ENCODE assay signal across 1 cellular context in the genomic region with DNA sequence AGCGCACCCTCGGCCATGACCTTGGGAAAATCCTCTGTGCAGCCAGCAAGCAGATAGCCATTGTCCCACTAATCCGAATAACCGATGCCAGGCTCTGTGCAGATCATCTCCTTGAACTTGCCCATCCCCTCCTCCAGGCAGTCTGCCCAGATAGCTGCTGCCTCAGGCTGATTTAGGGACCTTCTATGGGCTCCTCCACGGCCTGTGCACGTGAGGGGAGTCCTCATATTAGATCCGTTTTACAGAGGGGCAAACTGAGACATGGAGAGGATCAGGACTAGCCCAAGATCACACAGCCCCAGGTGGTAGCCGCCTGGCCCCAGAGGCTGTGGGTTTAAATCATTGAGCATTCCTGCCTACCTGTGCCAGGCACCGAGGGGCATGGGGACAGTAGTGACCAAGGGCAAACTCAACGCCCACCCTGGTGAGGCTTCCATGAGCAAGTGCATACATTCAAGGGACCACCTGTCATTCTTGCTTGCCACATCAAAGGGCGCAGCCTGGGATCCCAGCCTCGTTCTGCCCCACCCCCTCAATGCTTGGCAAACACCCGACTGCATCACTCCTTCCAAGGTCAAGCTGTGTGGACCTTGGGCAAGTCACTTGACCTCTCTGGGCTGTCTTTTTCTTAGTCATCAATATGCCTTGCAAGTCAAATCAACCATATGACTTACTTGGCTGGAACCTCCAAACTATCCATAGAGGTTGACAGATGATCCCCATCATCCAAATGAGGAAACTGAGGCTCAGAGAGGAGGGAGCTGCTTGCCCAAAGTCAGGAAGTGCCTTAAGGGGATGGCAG.
TF ChIP-seq lines count a peak whose summit lies in the region.

No MANE protein-coding gene starts in this region.

TF ChIP-seq in HepG2, 621 proteins besides CTCF, POLR2A, EP300 and RAD21 (continued from another document):
- TF ChIP-seq, protein P1, sequence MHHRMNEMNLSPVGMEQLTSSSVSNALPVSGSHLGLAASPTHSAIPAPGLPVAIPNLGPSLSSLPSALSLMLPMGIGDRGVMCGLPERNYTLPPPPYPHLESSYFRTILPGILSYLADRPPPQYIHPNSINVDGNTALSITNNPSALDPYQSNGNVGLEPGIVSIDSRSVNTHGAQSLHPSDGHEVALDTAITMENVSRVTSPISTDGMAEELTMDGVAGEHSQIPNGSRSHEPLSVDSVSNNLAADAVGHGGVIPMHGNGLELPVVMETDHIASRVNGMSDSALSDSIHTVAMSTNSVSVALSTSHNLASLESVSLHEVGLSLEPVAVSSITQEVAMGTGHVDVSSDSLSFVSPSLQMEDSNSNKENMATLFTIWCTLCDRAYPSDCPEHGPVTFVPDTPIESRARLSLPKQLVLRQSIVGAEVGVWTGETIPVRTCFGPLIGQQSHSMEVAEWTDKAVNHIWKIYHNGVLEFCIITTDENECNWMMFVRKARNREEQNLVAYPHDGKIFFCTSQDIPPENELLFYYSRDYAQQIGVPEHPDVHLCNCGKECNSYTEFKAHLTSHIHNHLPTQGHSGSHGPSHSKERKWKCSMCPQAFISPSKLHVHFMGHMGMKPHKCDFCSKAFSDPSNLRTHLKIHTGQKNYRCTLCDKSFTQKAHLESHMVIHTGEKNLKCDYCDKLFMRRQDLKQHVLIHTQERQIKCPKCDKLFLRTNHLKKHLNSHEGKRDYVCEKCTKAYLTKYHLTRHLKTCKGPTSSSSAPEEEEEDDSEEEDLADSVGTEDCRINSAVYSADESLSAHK (CRISPR knock-in tag; IDR thresholded peaks at IDR 0.05; ENCODE audit: borderline replicate concordance) = no peak
- TF ChIP-seq HNRNPUL1 (IDR thresholded peaks at IDR 0.05; ENCODE audit: low read depth, low read length) (no peak), ZNF720 (CRISPR knock-in tag; IDR thresholded peaks at IDR 0.05) (0 out of 2 replicates have a peak, but pooled peaks have one; percentile 29), ZNF674 (CRISPR knock-in tag; IDR thresholded peaks at IDR 0.05; ENCODE audit: low read depth) (no peak), TOPORS (CRISPR knock-in tag; IDR thresholded peaks at IDR 0.05) (no peak), NFYC (CRISPR knock-in tag; IDR thresholded peaks at IDR 0.05) (no peak), MAFF (IDR thresholded peaks at IDR 0.05; ENCODE audit: low read depth, low read length) (0 out of 2 replicates have a peak, but pooled peaks have one; percentile 11), TEAD3 (CRISPR knock-in tag; optimal IDR thresholded peaks at IDR 0.05; ENCODE audit: borderline replicate concordance) (peak; percentile 60), SP4 (CRISPR knock-in tag; IDR thresholded peaks at IDR 0.05) (no peak), FOXA3 (CRISPR knock-in tag; IDR thresholded peaks at IDR 0.05) (peak; percentile 42; the same call in 1 of the 2 replicates), CEBPG (CRISPR knock-in tag; IDR thresholded peaks at IDR 0.05) (peak; percentile 26; the same call in 1 of the 2 replicates), MAZ (IDR thresholded peaks at IDR 0.05; ENCODE audit: borderline replicate concordance, low read depth, low read length) (peak; percentile 51; the same call in 1 of the 2 replicates), MAZ (CRISPR knock-in tag; IDR thresholded peaks at IDR 0.05; ENCODE audit: low read depth) (no peak), ZNF768 (CRISPR knock-in tag; IDR thresholded peaks at IDR 0.05) (peak; percentile 99), ZC3H13 (CRISPR knock-in tag; IDR thresholded peaks at IDR 0.05) (0 out of 2 replicates have a peak, but pooled peaks have one; percentile 33)
- TF ChIP-seq, protein P2, sequence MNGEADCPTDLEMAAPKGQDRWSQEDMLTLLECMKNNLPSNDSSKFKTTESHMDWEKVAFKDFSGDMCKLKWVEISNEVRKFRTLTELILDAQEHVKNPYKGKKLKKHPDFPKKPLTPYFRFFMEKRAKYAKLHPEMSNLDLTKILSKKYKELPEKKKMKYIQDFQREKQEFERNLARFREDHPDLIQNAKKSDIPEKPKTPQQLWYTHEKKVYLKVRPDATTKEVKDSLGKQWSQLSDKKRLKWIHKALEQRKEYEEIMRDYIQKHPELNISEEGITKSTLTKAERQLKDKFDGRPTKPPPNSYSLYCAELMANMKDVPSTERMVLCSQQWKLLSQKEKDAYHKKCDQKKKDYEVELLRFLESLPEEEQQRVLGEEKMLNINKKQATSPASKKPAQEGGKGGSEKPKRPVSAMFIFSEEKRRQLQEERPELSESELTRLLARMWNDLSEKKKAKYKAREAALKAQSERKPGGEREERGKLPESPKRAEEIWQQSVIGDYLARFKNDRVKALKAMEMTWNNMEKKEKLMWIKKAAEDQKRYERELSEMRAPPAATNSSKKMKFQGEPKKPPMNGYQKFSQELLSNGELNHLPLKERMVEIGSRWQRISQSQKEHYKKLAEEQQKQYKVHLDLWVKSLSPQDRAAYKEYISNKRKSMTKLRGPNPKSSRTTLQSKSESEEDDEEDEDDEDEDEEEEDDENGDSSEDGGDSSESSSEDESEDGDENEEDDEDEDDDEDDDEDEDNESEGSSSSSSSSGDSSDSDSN (CRISPR knock-in tag; IDR thresholded peaks at IDR 0.05) = peak; percentile 32; the same call in 1 of the 2 replicates
